In genomic region chr1:21937372-21938121, GRCh38 we compare ENCODE assay signal across 8 cellular contexts. TPM values are rescaled to one million over a fixed set of nuclear protein-coding genes. Genes with fewer than 3 reads are reported as not detected.
DNase-seq lines count a peak whose midpoint lies in the region; ATAC-seq and TF ChIP-seq lines count a peak whose summit lies in the region.

No MANE protein-coding gene starts in this region.

- H3K4me2 ChIP-seq in parathyroid adenoma (ENCODE audit: low read length), result peak overlapping the region; percentile 88

- no peak for TF ChIP-seq POLR2A in thyroid gland (IDR thresholded peaks at IDR 0.05)

- H3K4me1 Mint-ChIP-seq in T-helper 1 cell treated with Interleukin-12 subunit alpha and Interleukin-12 subunit beta and Interleukin-4 antibody, amounts not matched to agents 30 μg/mL and 1 μg/mL, for 36 hours (ENCODE audit: low read depth), result peaks cover 12% of the 10 kb centered on the region

- peak; percentile 71 to 89 for ATAC-seq in left cardiac atrium

- WGBS in thyroid gland, 2 donors, result 14 to 29% methylated on average over 17 to 38 of the region's 69 CpGs

- TF ChIP-seq CTCF in LNCaP clone FGC (IDR thresholded peaks at IDR 0.05; ENCODE audit: control insufficient read depth, extremely low read depth, insufficient read depth), result no peak
- TF ChIP-seq CTCF in parathyroid adenoma (IDR thresholded peaks at IDR 0.05), result no peak
- no peak for TF ChIP-seq CTCF in thyroid gland (IDR thresholded peaks at IDR 0.05)

- no peaks in the 10 kb centered on the region for H3K36me3 ChIP-seq in parathyroid adenoma (ENCODE audit: control insufficient read depth, insufficient read depth, low read length)
- no peaks in the 10 kb centered on the region for H3K36me3 ChIP-seq in thyroid gland

- DNase-seq in NCI-H524 (lab: John Stamatoyannopoulos, UW), result peak; percentile 25 to 76
- no peak for DNase-seq in NCI-H524 treated with DMSO at 0.1 percent for 48 hours (lab: John Stamatoyannopoulos, UW)
- no peak for DNase-seq in LNCaP clone FGC (ENCODE audit: low read depth)
- peak; percentile 72 for DNase-seq in amniotic stem cell (lab: John Stamatoyannopoulos, UW)
- peak; percentile 85 for DNase-seq in left cardiac atrium
- DNase-seq in thyroid gland, result peak; percentile 86 to 88

- H3K4me1 ChIP-seq in parathyroid adenoma (peaks cover 10% of the 10 kb centered on the region), thyroid gland (peaks cover 53 to 67% of the 10 kb centered on the region in 2 donors)

- H3K36me3 Mint-ChIP-seq in T-helper 1 cell treated with Interleukin-12 subunit alpha and Interleukin-12 subunit beta and Interleukin-4 antibody, amounts not matched to agents 30 μg/mL and 1 μg/mL, for 36 hours (ENCODE audit: low read depth), result no peaks in the 10 kb centered on the region

- H3K4me3 ChIP-seq in LNCaP clone FGC (ENCODE audit: low read depth, low read length) (peak overlapping the region; percentile 32), parathyroid adenoma (ENCODE audit: low read depth, low read length) (peak overlapping the region; percentile 51), thyroid gland (replicated peaks in 1 of 3) (peak overlapping the region in 2 of 3 donors; percentile 26 to 41)

- H3K27ac ChIP-seq in parathyroid adenoma (no peak overlapping the region), thyroid gland (peak overlapping the region; percentile 63 to 73 (median 71))

- no peaks in the 10 kb centered on the region for H3K9me3 ChIP-seq in parathyroid adenoma (ENCODE audit: control insufficient read depth, low read length)
- no peaks in the 10 kb centered on the region for H3K9me3 ChIP-seq in thyroid gland

- H3K27me3 Mint-ChIP-seq in T-helper 1 cell treated with Interleukin-12 subunit alpha and Interleukin-12 subunit beta and Interleukin-4 antibody, amounts not matched to agents 30 μg/mL and 1 μg/mL, for 36 hours (ENCODE audit: low read depth), result peaks cover 39% of the 10 kb centered on the region

- H3K27me3 ChIP-seq in parathyroid adenoma (ENCODE audit: control insufficient read depth, insufficient read depth, low read length) (no peaks in the 10 kb centered on the region), thyroid gland (no peaks in the 10 kb centered on the region)

- no peaks in the 10 kb centered on the region for H3K9me3 Mint-ChIP-seq in T-helper 1 cell treated with Interleukin-12 subunit alpha and Interleukin-12 subunit beta and Interleukin-4 antibody, amounts not matched to agents 30 μg/mL and 1 μg/mL, for 36 hours

- peak overlapping the region; percentile 28 for H3K27ac Mint-ChIP-seq in T-helper 1 cell treated with Interleukin-12 subunit alpha and Interleukin-12 subunit beta and Interleukin-4 antibody, amounts not matched to agents 30 μg/mL and 1 μg/mL, for 36 hours

- peak overlapping the region; percentile 88 for H2AFZ ChIP-seq in parathyroid adenoma

- no peaks in the 10 kb centered on the region for H3K79me2 ChIP-seq in parathyroid adenoma

- no peak overlapping the region for H3K9ac ChIP-seq in parathyroid adenoma

- H3K4me3 Mint-ChIP-seq in T-helper 1 cell treated with Interleukin-12 subunit alpha and Interleukin-12 subunit beta and Interleukin-4 antibody, amounts not matched to agents 30 μg/mL and 1 μg/mL, for 36 hours, result peak overlapping the region; percentile 88

- intact Hi-C loops in left cardiac atrium (cut with DNase I), result no loop called here
- intact Hi-C loops in thyroid gland (cut with DNase I), result loop anchor here (5.0 kb wide), 1 partner anchor 35 kb away; no protein-coding TSS in a partner anchor

RNA-seq across cellular contexts. Expression of gene HSPG2, which starts 0.4 kb away (rescaled TPM):
- total RNA-seq in left cardiac atrium (100 to 1,000 TPM; 307 to 608 TPM), thyroid gland (100 to 1,000 TPM in 2 of 4 donors, 10 to 100 TPM in 2; 75.7 to 239 (median 96.8) TPM)

RNA-seq across cellular contexts. Expression of gene CELA3B, which starts 39.3 kb away (rescaled TPM):
- total RNA-seq in left cardiac atrium (not detected), thyroid gland (not detected)

Comparison
In these comparisons a context has a peak if more than half of its experiments do, and no peak if none do; other contexts are left out.
1. DNase-seq: peak in NCI-H524 (2 of 2), amniotic stem cell (single experiment), left cardiac atrium (single experiment) and thyroid gland (2 of 2); none in NCI-H524 treated with DMSO at 0.1 percent for 48 hours (single experiment) and LNCaP clone FGC (single experiment).
2. Peak in every context shown above with its lines, with median percentiles within 50 percentile points of each other: H3K4me3 ChIP-seq.